24 cellular contexts compared by ENCODE assay signal in genomic region chr2:198815626-198816025, GRCh38.
DNase-seq lines count a peak whose midpoint lies in the region; ATAC-seq and TF ChIP-seq lines count a peak whose summit lies in the region.
"Had no signal": no experiment of that assay in that cellular context is flagged by ENCODE, and none has a peak within 500 bp of the region (broad histone marks: within the 10 kb centered on the region; RNA-seq: fewer than 3 reads in every experiment).

No MANE protein-coding gene starts in this region.

- CTCF ChIA-PET in HEK293 (lab: Yijun Ruan, JAX) = interaction anchor here (0.7 kb wide), 1 partner anchor 656 kb away, joined by 3 read pairs; no protein-coding TSS in a partner anchor

- H3K4me1 Mint-ChIP-seq in endothelial cell (ENCODE audit: unreplicated experiment) = no peaks in the 10 kb centered on the region
- H3K4me1 Mint-ChIP-seq in stimulated activated memory B cell treated with anti-CD40 and anti-IgM and Interleukin-4, amounts not matched to agents 10 μg/mL and 1 μg/mL and 100 μg/mL, for 72 hours = no peaks in the 10 kb centered on the region
- H3K4me1 Mint-ChIP-seq: CD14-positive monocyte; CD4-positive, alpha-beta memory T cell; CD4-positive, CD25-positive, alpha-beta regulatory T cell; CD8-positive, alpha-beta memory T cell had no signal

- POLR2A ChIA-PET in HEK293 (lab: Yijun Ruan, JAX) = no interaction called here

- H3K4me3 Mint-ChIP-seq in endothelial cell (ENCODE audit: unreplicated experiment) = no peak overlapping the region
- H3K4me3 Mint-ChIP-seq in stimulated activated memory B cell treated with anti-CD40 and anti-IgM and Interleukin-4, amounts not matched to agents 10 μg/mL and 1 μg/mL and 100 μg/mL, for 72 hours = no peak overlapping the region
- H3K4me3 Mint-ChIP-seq: CD14-positive monocyte; CD4-positive, alpha-beta memory T cell; CD4-positive, CD25-positive, alpha-beta regulatory T cell; CD8-positive, alpha-beta memory T cell had no signal

- H3K27ac Mint-ChIP-seq in endothelial cell (ENCODE audit: unreplicated experiment) = no peak overlapping the region
- no peak overlapping the region for H3K27ac Mint-ChIP-seq in stimulated activated memory B cell treated with anti-CD40 and anti-IgM and Interleukin-4, amounts not matched to agents 10 μg/mL and 1 μg/mL and 100 μg/mL, for 72 hours
- H3K27ac Mint-ChIP-seq: CD14-positive monocyte; CD4-positive, alpha-beta memory T cell; CD4-positive, CD25-positive, alpha-beta regulatory T cell; CD8-positive, alpha-beta memory T cell had no signal

- TF ChIP-seq CTCF in HEK293 (tag by site-specific recombination; IDR thresholded peaks at IDR 0.05) = no peak
- TF ChIP-seq CTCF in colonic mucosa (IDR thresholded peaks at IDR 0.05) = no peak
- TF ChIP-seq CTCF in mucosa of descending colon (IDR thresholded peaks at IDR 0.05) = no peak
- no peak for TF ChIP-seq CTCF in endothelial cell (IDR thresholded peaks at IDR 0.05; ENCODE audit: unreplicated experiment)
- no peak for TF ChIP-seq CTCF in spleen (IDR thresholded peaks at IDR 0.05 in 8 of 11, conservative IDR thresholded peaks at IDR 0.05 in 3 of 11)

- H3K36me3 ChIP-seq in HEK293 (ENCODE audit: control insufficient read depth in 2 of 2, insufficient read depth in 1 of 2, low read length in 2 of 2) (no peaks in the 10 kb centered on the region), colonic mucosa (no peaks in the 10 kb centered on the region), mucosa of descending colon (ENCODE audit: low read depth) (no peaks in the 10 kb centered on the region), spleen (no peaks in the 10 kb centered on the region)
- H3K36me3 ChIP-seq: BE2C, BLaER1 had no signal

- no peaks in the 10 kb centered on the region for H3K9me3 Mint-ChIP-seq in endothelial cell (ENCODE audit: unreplicated experiment)
- no peaks in the 10 kb centered on the region for H3K9me3 Mint-ChIP-seq in stimulated activated memory B cell treated with anti-CD40 and anti-IgM and Interleukin-4, amounts not matched to agents 10 μg/mL and 1 μg/mL and 100 μg/mL, for 72 hours
- H3K9me3 Mint-ChIP-seq: CD4-positive, CD25-positive, alpha-beta regulatory T cell had no signal

- H3K27me3 Mint-ChIP-seq in endothelial cell (ENCODE audit: unreplicated experiment) = no peaks in the 10 kb centered on the region
- no peaks in the 10 kb centered on the region for H3K27me3 Mint-ChIP-seq in stimulated activated memory B cell treated with anti-CD40 and anti-IgM and Interleukin-4, amounts not matched to agents 10 μg/mL and 1 μg/mL and 100 μg/mL, for 72 hours
- H3K27me3 Mint-ChIP-seq: CD4-positive, alpha-beta memory T cell; CD4-positive, CD25-positive, alpha-beta regulatory T cell; CD8-positive, alpha-beta memory T cell had no signal

- no peaks in the 10 kb centered on the region for H3K36me3 Mint-ChIP-seq in endothelial cell (ENCODE audit: low read depth, unreplicated experiment)
- no peaks in the 10 kb centered on the region for H3K36me3 Mint-ChIP-seq in stimulated activated memory B cell treated with anti-CD40 and anti-IgM and Interleukin-4, amounts not matched to agents 10 μg/mL and 1 μg/mL and 100 μg/mL, for 72 hours
- H3K36me3 Mint-ChIP-seq: CD14-positive monocyte; CD4-positive, alpha-beta memory T cell; CD4-positive, CD25-positive, alpha-beta regulatory T cell; CD8-positive, alpha-beta memory T cell had no signal

- H3K27me3 ChIP-seq in colonic mucosa (no peaks in the 10 kb centered on the region), spleen (replicated peaks in 1 of 7) (no peaks in the 10 kb centered on the region)
- H3K27me3 ChIP-seq: BE2C, BLaER1 had no signal

- TF ChIP-seq POLR2A in spleen (IDR thresholded peaks at IDR 0.05) = no peak

- H3K4me1 ChIP-seq in HEK293 (ENCODE audit: control insufficient read depth, insufficient read depth, low read length) = no peaks in the 10 kb centered on the region
- peaks cover 6% of the 10 kb centered on the region for H3K4me1 ChIP-seq in colonic mucosa
- H3K4me1 ChIP-seq in mucosa of descending colon (ENCODE audit: low read depth) = peaks cover 8% of the 10 kb centered on the region
- no peaks in the 10 kb centered on the region for H3K4me1 ChIP-seq in spleen
- H3K4me1 ChIP-seq: BE2C, BLaER1 had no signal

- peak; percentile 44 for DNase-seq in colonic mucosa
- peak in 1 of 3 donors; percentile 45 for DNase-seq in mucosa of descending colon
- DNase-seq in endothelial cell (ENCODE audit: low spot score) = no peak
- DNase-seq in spleen = no peak
- DNase-seq: ACHN; BE2C; C1 segment of cervical spinal cord; CD4-positive, alpha-beta memory T cell; CD4-positive, CD25-positive, alpha-beta regulatory T cell; CD8-positive, alpha-beta memory T cell; COR-L47; DMS 273 treated with DMSO at 0.1 percent for 48 hours; DMS153; DMS53; DMS79; DND-41; EL; GDM1 had no signal

- 81 to 90% (median 85%) methylated on average over 4 of the region's 4 CpGs for WGBS in spleen, 5 donors

- no peak overlapping the region for H3K9ac ChIP-seq in colonic mucosa (ENCODE audit: low read depth in 2 of 2, low read length in 2 of 2)
- H3K9ac ChIP-seq: BLaER1 had no signal

- H3K9me3 ChIP-seq in HEK293 (ENCODE audit: control insufficient read depth, insufficient read depth, low read depth, low read length) = no peaks in the 10 kb centered on the region
- H3K9me3 ChIP-seq in colonic mucosa = no peaks in the 10 kb centered on the region
- no peaks in the 10 kb centered on the region for H3K9me3 ChIP-seq in mucosa of descending colon
- no peaks in the 10 kb centered on the region for H3K9me3 ChIP-seq in spleen
- H3K9me3 ChIP-seq: BE2C, BLaER1 had no signal

- peak; percentile 92 for ATAC-seq in mucosa of descending colon
- no peak for ATAC-seq in stimulated activated memory B cell treated with anti-CD40 and anti-IgM and Interleukin-4, amounts not matched to agents 10 μg/mL and 1 μg/mL and 100 μg/mL, for 72 hours
- ATAC-seq: GM12878 had no signal

- intact Hi-C loops in colonic mucosa (cut with DNase I) (no loop called here), mucosa of descending colon (cut with DNase I, micrococcal nuclease) (no loop called here), spleen (cut with DNase I; ENCODE audit: low total_unique reads) (no loop called here)

- no peak overlapping the region for H3K27ac ChIP-seq in HEK293 (ENCODE audit: extremely low read depth, low read depth, low read length)
- H3K27ac ChIP-seq in colonic mucosa = peak overlapping the region; percentile 13
- H3K27ac ChIP-seq in spleen = no peak overlapping the region
- H3K27ac ChIP-seq: 22Rv1, BLaER1 had no signal

- no peak overlapping the region for H3K4me3 ChIP-seq in HEK293 (ENCODE audit: low read depth, low read length)
- no peak overlapping the region for H3K4me3 ChIP-seq in colonic mucosa
- H3K4me3 ChIP-seq in mucosa of descending colon = no peak overlapping the region
- H3K4me3 ChIP-seq in spleen = no peak overlapping the region
- H3K4me3 ChIP-seq: BLaER1, GM12878 had no signal

TF ChIP-seq in HEK293, 187 proteins besides CTCF, POLR2A, EP300 and RAD21:
- TF ChIP-seq ZNF148 (tag by site-specific recombination; IDR thresholded peaks at IDR 0.05; ENCODE audit: borderline replicate concordance) = no peak
- 0 out of 2 replicates have a peak, but pooled peaks have one; percentile 34 for TF ChIP-seq FEZF1 (tag by site-specific recombination; IDR thresholded peaks at IDR 0.05)
TF ChIP-seq in HEK293: peak in this region for 1.
